10 cellular contexts compared by ENCODE assay signal in the genomic region with DNA sequence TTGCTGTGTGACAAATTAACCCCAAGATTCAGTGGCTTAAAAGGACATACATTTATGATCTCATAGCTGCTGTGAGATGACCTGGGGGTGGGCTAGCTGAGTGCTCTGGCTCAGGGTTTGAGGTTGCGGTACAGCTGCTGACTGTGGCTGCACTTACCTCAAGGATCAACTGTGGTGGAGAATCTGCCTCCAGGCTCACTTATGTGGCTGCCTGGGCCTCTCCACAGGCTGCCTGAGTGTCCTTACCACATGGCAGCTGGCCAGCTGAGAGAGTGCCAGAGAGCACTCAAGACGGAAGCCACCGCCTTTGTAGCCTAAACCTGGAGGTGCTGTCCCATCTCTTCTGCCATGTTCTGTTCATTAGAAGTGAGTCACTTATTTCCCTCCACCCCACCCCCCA. TPM values are rescaled to one million over a fixed set of nuclear protein-coding genes. Genes with fewer than 3 reads are reported as not detected.
DNase-seq lines count a peak whose midpoint lies in the region; ATAC-seq and TF ChIP-seq lines count a peak whose summit lies in the region.
"Had no signal": no experiment of that assay in that cellular context is flagged by ENCODE, and none has a peak within 500 bp of the region (broad histone marks: within the 10 kb centered on the region; RNA-seq: fewer than 3 reads in every experiment).

No MANE protein-coding gene starts in this region.

- H3K27ac ChIP-seq in breast epithelium = no peak overlapping the region
- H3K27ac ChIP-seq: tibial nerve had no signal

- no peaks in the 10 kb centered on the region for H3K36me3 ChIP-seq in breast epithelium
- H3K36me3 ChIP-seq: tibial nerve had no signal

- peaks cover 4 to 50% of the 10 kb centered on the region in 2 donors for H3K27me3 ChIP-seq in breast epithelium

- H3K4me1 ChIP-seq in breast epithelium = peaks cover 5 to 11% of the 10 kb centered on the region in 2 donors

- no peak for TF ChIP-seq POLR2A in breast epithelium (IDR thresholded peaks at IDR 0.05)

- no peak for TF ChIP-seq CTCF in breast epithelium (IDR thresholded peaks at IDR 0.05)

- no peak overlapping the region for H3K4me3 ChIP-seq in breast epithelium
- H3K4me3 ChIP-seq: tibial nerve had no signal

- intact Hi-C loops in breast epithelium (cut with DNase I; ENCODE audit: low total_unique reads) = loop anchor here (5.0 kb wide), 1 partner anchor 426 kb away; no protein-coding TSS in a partner anchor

- H3K9me3 ChIP-seq in breast epithelium = no peaks in the 10 kb centered on the region
- H3K9me3 ChIP-seq: tibial nerve had no signal

- DNase-seq in activated CD4-positive, CD25-positive, alpha-beta regulatory T cell (lab: John Stamatoyannopoulos, UW) = no peak
- peak; percentile 87 for DNase-seq in NCI-H2196 (lab: John Stamatoyannopoulos, UW; ENCODE audit: unreplicated experiment)
- peak; percentile 44 to 76 for DNase-seq in breast epithelium (ENCODE audit: low spot score in 2 of 2)
- DNase-seq in stimulated activated CD4-positive, alpha-beta T cell treated with anti-CD3 and anti-CD28 coated beads, Interleukin-2, amount 100 ng/mL, for 24 hours = peak; percentile 39 to 59
- DNase-seq in anterior cingulate cortex (lab: John Stamatoyannopoulos, UW) = no peak

- ATAC-seq in activated CD4-positive, CD25-positive, alpha-beta regulatory T cell treated with anti-CD3 and anti-CD28 coated beads, Interleukin-2, amount 50 U/mL, for 24 hours = peak; percentile 32 to 52
- ATAC-seq in GM18502 (IDR thresholded peaks at IDR 0.05; ENCODE audit: poor library complexity, unreplicated experiment) (no peak), GM21619 (IDR thresholded peaks at IDR 0.05; ENCODE audit: unreplicated experiment) (no peak)
- ATAC-seq: Panc1 had no signal

RNA-seq across cellular contexts. Expression of a gene that starts 5.7 kb away (rescaled TPM):
- not detected for total RNA-seq in breast epithelium

RNA-seq across cellular contexts. Expression of a gene that starts 32.7 kb away (rescaled TPM):
- total RNA-seq in breast epithelium = 10 to 100 TPM in 1 of 3 donors, 1 to 10 TPM in 2; 4.0 to 15.1 (median 6.2) TPM

Comparison
In these comparisons a context has a peak if more than half of its experiments do, and no peak if none do; other contexts are left out.
1. ATAC-seq: peak in activated CD4-positive, CD25-positive, alpha-beta regulatory T cell treated with anti-CD3 and anti-CD28 coated beads, Interleukin-2, amount 50 U/mL, for 24 hours (2 of 2); none in GM18502 (single experiment) and GM21619 (single experiment).
2. DNase-seq: peak in NCI-H2196 (single experiment), breast epithelium (2 of 2) and stimulated activated CD4-positive, alpha-beta T cell treated with anti-CD3 and anti-CD28 coated beads, Interleukin-2, amount 100 ng/mL, for 24 hours (2 of 2); none in activated CD4-positive, CD25-positive, alpha-beta regulatory T cell (0 of 4) and anterior cingulate cortex (0 of 58).